ENCODE assay signal across 8 cellular contexts in the genomic region with DNA sequence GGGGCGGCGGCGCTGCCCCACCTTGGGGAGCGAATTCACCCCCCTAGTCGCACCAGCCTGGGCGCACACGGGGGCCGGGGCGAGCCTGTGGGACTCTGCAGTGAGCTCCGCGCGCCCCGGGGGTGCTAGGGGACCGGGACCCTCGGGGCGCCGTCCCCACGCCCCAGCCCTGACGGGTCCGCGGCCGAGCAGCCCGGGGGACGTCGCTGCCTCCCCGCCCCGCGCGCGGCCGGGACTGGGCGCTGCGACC. TPM values are rescaled to one million over a fixed set of nuclear protein-coding genes. Genes with fewer than 3 reads are reported as not detected.
DNase-seq lines count a peak whose midpoint lies in the region; ATAC-seq and TF ChIP-seq lines count a peak whose summit lies in the region.

No MANE protein-coding gene starts in this region.

- H3K36me3 ChIP-seq in SJCRH30, result no peaks in the 10 kb centered on the region

- H3K27ac ChIP-seq in SJCRH30, result no peak overlapping the region

- H3K4me3 ChIP-seq in SJCRH30 (peak overlapping the region; percentile 92), fibroblast of pulmonary artery (replicated peaks; ENCODE audit: low read depth, low read length) (peak overlapping the region; percentile 74), skeletal muscle cell (ENCODE audit: low read depth, low read length) (peak overlapping the region; percentile 67)

- peak; percentile 20 for ATAC-seq in GM19397 (IDR thresholded peaks at IDR 0.05; ENCODE audit: unreplicated experiment)
- ATAC-seq in GM18502 (IDR thresholded peaks at IDR 0.05; ENCODE audit: poor library complexity, unreplicated experiment), result no peak

- H3K4me1 ChIP-seq in SJCRH30, result 0 out of 2 replicates have a peak, but pooled peaks cover 3% of the 10 kb centered on the region

- H3K9me3 ChIP-seq in SJCRH30 (replicated peaks), result no peaks in the 10 kb centered on the region

- no peak for DNase-seq in SJCRH30
- no peak for DNase-seq in fibroblast of pulmonary artery (ENCODE audit: low read depth)
- DNase-seq in skeletal muscle cell (ENCODE audit: low read depth), result no peak
- no peak for DNase-seq in NCI-H774 (lab: John Stamatoyannopoulos, UW)
- DNase-seq in DMS79 (lab: John Stamatoyannopoulos, UW), result no peak
- no peak for DNase-seq in stimulated activated CD4-positive, alpha-beta T cell treated with anti-CD3 and anti-CD28 coated beads, Interleukin-12 subunit alpha, Interleukin-12 subunit beta, amount 100 ng/mL, for 4 hours

- TF ChIP-seq CTCF in fibroblast of pulmonary artery (IDR thresholded peaks at IDR 0.05; ENCODE audit: low read length, missing control alignments), result no peak

- H3K27me3 ChIP-seq in SJCRH30, result no peaks in the 10 kb centered on the region

RNA-seq across cellular contexts. Expression of a gene that starts 0.5 kb away (rescaled TPM):
- total RNA-seq in SJCRH30 (2014; rRNA removed; shearing (Covaris generic)), result 23.6 and 28.3 TPM in 2 replicates

RNA-seq across cellular contexts. Expression of a gene that starts 54.4 kb away (rescaled TPM):
- 0.03 TPM in 1 of 2 replicates, not detected in the other for total RNA-seq in SJCRH30 (2014; rRNA removed; shearing (Covaris generic))
